24 cellular contexts compared by ENCODE assay signal in genomic region chr11:8822476-8822875, GRCh38.
A peak's percentile ranks its signal among the peaks of the same experiment; 100 is the strongest.
DNase-seq lines count a peak whose midpoint lies in the region; ATAC-seq, FAIRE-seq and TF ChIP-seq lines count a peak whose summit lies in the region.
"Had no signal": no experiment of that assay in that cellular context is flagged by ENCODE, and none has a peak within 500 bp of the region (broad histone marks: within the 10 kb centered on the region; RNA-seq: fewer than 3 reads in every experiment).

No MANE protein-coding gene starts in this region.

- H4K5ac ChIP-seq in H1 (ENCODE audit: insufficient read length, low read depth, low read length): no peak overlapping the region

- H3K4me3 Mint-ChIP-seq in activated CD4-positive, alpha-beta T cell treated with anti-CD3 and anti-CD28 coated beads, Interleukin-2, amount 10 ng/mL, durations not matched to agents 24 days and 14 days: no peak overlapping the region
- H3K4me3 Mint-ChIP-seq: CD4-positive, alpha-beta T cell had no signal

- 38% methylated on average over 6 of the region's 6 CpGs; no CpG with 5 or more reads in 1 of the 2 experiments for WGBS in H1 (ENCODE audit: extremely low coverage in 1 of 2, insufficient coverage in 1 of 2, insufficient read length in 1 of 2, insufficient replicate concordance in 2 of 2, low coverage in 1 of 2, low lambda C conversion rate in 2 of 2, missing lambda C conversion rate in 1 of 2), 2 experiments

- POLR2A ChIA-PET in H1 (lab: Charles Lee; ENCODE audit: partially characterized antibody): interaction anchor here (1.3 to 2.4 kb wide), 3 partner anchors 12 to 136 kb away, joined by 3 to 7 read pairs (median 4); a partner anchor contains a TSS

- CTCF ChIA-PET in H1 (lab: Charles Lee; ENCODE audit: partially characterized antibody): interaction anchor here (1.1 kb wide), 1 partner anchor 10 kb away, joined by 3 read pairs; no protein-coding TSS in a partner anchor

- no peak for TF ChIP-seq POLR2A in H1 (IDR thresholded peaks at IDR 0.05; ENCODE audit: control extremely low read depth in 1 of 2, low read depth in 2 of 2, low read length in 2 of 2)

- H2BK5ac ChIP-seq in H1 (ENCODE audit: low read depth, low read length): no peak overlapping the region

- peak overlapping the region; percentile 23; the same call in 1 of the 2 replicates for H3K4me3 ChIP-seq in HUES48 (ENCODE audit: low read depth, low read length)
- peak overlapping the region in 1 of 4 experiments; percentile 22; a peak in 1 of 8 replicates for H3K4me3 ChIP-seq in H1 (ENCODE audit: extremely low read depth in 1 of 4, insufficient read depth in 2 of 4, low read depth in 3 of 4, low read length in 4 of 4)
- H3K4me3 ChIP-seq: A549; BLaER1 treated with 17β-estradiol and CSF1 and Interleukin-3, amounts not matched to agents 10 nM and 100 nM; GM23248; MG63; PC-9; SJSA1 had no signal

- H3K79me2 ChIP-seq in H1 (ENCODE audit: control insufficient read depth in 1 of 2, insufficient read depth in 2 of 2, low read length in 2 of 2): no peaks in the 10 kb centered on the region

- no peak for TF ChIP-seq CTCF in H1 (IDR thresholded peaks at IDR 0.05; ENCODE audit: control extremely low read depth in 1 of 3, insufficient read depth in 1 of 3, low read depth in 1 of 3, low read length in 3 of 3)

- no peak for DNase-seq in H1 (ENCODE audit: low read depth in 1 of 2, low spot score in 2 of 2)
- peak; percentile 43 for DNase-seq in iPS-NIHi11 (ENCODE audit: low spot score)
- DNase-seq in activated CD4-positive, alpha-beta T cell treated with anti-CD3 and anti-CD28 coated beads, Interleukin-2, amount 10 ng/mL, durations not matched to agents 24 days and 14 days: no peak
- DNase-seq in stimulated activated CD4-positive, alpha-beta T cell treated with anti-CD3 and anti-CD28 coated beads, Interleukin-2, amount 100 ng/mL, for 24 hours: no peak
- DNase-seq in NCI-H1048 (lab: John Stamatoyannopoulos, UW): no peak
- DNase-seq: AML-193; CD4-positive, alpha-beta T cell; GM23248; KG1; MG63; NCI-H2029; NCI-H446 treated with DMSO at 0.1 percent for 48 hours; NCI-H82; PC-9; Right ventricle myocardium superior had no signal

- FAIRE-seq in H1 (lab: Jason Lieb, UNC): peak; percentile 95
- FAIRE-seq: A549, D721Med, GM18507, HTR-8/SVneo had no signal

- no peak overlapping the region for H3K27ac Mint-ChIP-seq in activated CD4-positive, alpha-beta T cell treated with anti-CD3 and anti-CD28 coated beads, Interleukin-2, amount 10 ng/mL, durations not matched to agents 24 days and 14 days
- H3K27ac Mint-ChIP-seq: CD4-positive, alpha-beta T cell had no signal

- peaks cover 34% of the 10 kb centered on the region for H3K4me1 ChIP-seq in HUES48 (ENCODE audit: control insufficient read depth, insufficient read depth, low read length)
- H3K4me1 ChIP-seq in H1 (replicated peaks in 1 of 4; ENCODE audit: control insufficient read depth in 3 of 4, insufficient read depth in 4 of 4, low read length in 3 of 4): peaks cover 0 to 12% (median 10%) of the 10 kb centered on the region in 4 experiments; a peak in 6 of 7 replicates

- no peak for TF ChIP-seq RAD21 in H1 (IDR thresholded peaks at IDR 0.05 in 1 of 2, conservative IDR thresholded peaks at IDR 0.05 in 1 of 2; ENCODE audit: low read depth in 2 of 2, low read length in 2 of 2)

- no peak overlapping the region for H2BK15ac ChIP-seq in H1 (ENCODE audit: low read length)

- no peak overlapping the region for H4K8ac ChIP-seq in H1 (ENCODE audit: extremely low read depth, insufficient read depth, low read length)

- intact Hi-C loops in activated CD4-positive, alpha-beta T cell treated with anti-CD3 and anti-CD28 coated beads, Interleukin-2, amount 10 ng/mL, durations not matched to agents 24 days and 14 days (cut with micrococcal nuclease): no loop called here

- H3K4me1 Mint-ChIP-seq in activated CD4-positive, alpha-beta T cell treated with anti-CD3 and anti-CD28 coated beads, Interleukin-2, amount 10 ng/mL, durations not matched to agents 24 days and 14 days: no peaks in the 10 kb centered on the region

- H4K20me1 ChIP-seq in H1 (replicated peaks in 1 of 2; ENCODE audit: control insufficient read depth in 1 of 2, insufficient read depth in 2 of 2, low read length in 2 of 2): no peaks in the 10 kb centered on the region
- H4K20me1 ChIP-seq: BLaER1 treated with 17β-estradiol and CSF1 and Interleukin-3, amounts not matched to agents 10 nM and 100 nM had no signal

- H3K36me3 ChIP-seq in HUES48 (ENCODE audit: control insufficient read depth, insufficient read depth, low read length) (no peaks in the 10 kb centered on the region), H1 (ENCODE audit: control insufficient read depth in 2 of 4, insufficient read depth in 4 of 4, low read length in 3 of 4) (no peaks in the 10 kb centered on the region)
- H3K36me3 ChIP-seq: BLaER1 treated with 17β-estradiol and CSF1 and Interleukin-3, amounts not matched to agents 10 nM and 100 nM; MG63; SJSA1 had no signal

- H3K23me2 ChIP-seq in H1 (ENCODE audit: low read depth, low read length): no peaks in the 10 kb centered on the region

- H3K9me3 Mint-ChIP-seq in activated CD4-positive, alpha-beta T cell treated with anti-CD3 and anti-CD28 coated beads, Interleukin-2, amount 10 ng/mL, durations not matched to agents 24 days and 14 days: no peaks in the 10 kb centered on the region
- H3K9me3 Mint-ChIP-seq: CD4-positive, alpha-beta T cell had no signal

- H4K91ac ChIP-seq in H1 (replicated peaks; ENCODE audit: insufficient read length, low read length): no peak overlapping the region

- no peak overlapping the region for H3K18ac ChIP-seq in H1 (ENCODE audit: extremely low read depth, low read length)

- no peak overlapping the region for H2BK120ac ChIP-seq in H1 (replicated peaks; ENCODE audit: low read depth, low read length)

- H2AK5ac ChIP-seq in H1 (ENCODE audit: low read depth, low read length): no peak overlapping the region

- H3K27me3 Mint-ChIP-seq in activated CD4-positive, alpha-beta T cell treated with anti-CD3 and anti-CD28 coated beads, Interleukin-2, amount 10 ng/mL, durations not matched to agents 24 days and 14 days: peaks cover 5% of the 10 kb centered on the region

- ATAC-seq in HG02840 (IDR thresholded peaks at IDR 0.05; ENCODE audit: low FRiP score, unreplicated experiment): no peak
- ATAC-seq: A549, HCT116 had no signal

- no peak for TF ChIP-seq EP300 in H1 (IDR thresholded peaks at IDR 0.05; ENCODE audit: borderline replicate concordance in 1 of 2, low read depth in 2 of 2, low read length in 2 of 2)

- no peak overlapping the region for H2AFZ ChIP-seq in H1 (ENCODE audit: low read length)
- H2AFZ ChIP-seq: GM23248, PC-9 had no signal

- H3K27me3 ChIP-seq in HUES48 (ENCODE audit: control insufficient read depth, insufficient read depth, low read length): no peaks in the 10 kb centered on the region
- H3K27me3 ChIP-seq in H1 (replicated peaks in 1 of 4; ENCODE audit: control insufficient read depth in 3 of 4, extremely low read depth in 1 of 4, insufficient read depth in 3 of 4, low read length in 3 of 4): no peaks in the 10 kb centered on the region
- H3K27me3 ChIP-seq: BLaER1 treated with 17β-estradiol and CSF1 and Interleukin-3, amounts not matched to agents 10 nM and 100 nM; MG63; SJSA1 had no signal

- no peak overlapping the region; the same call in 1 of the 2 replicates for H3K9ac ChIP-seq in HUES48 (ENCODE audit: low read depth, low read length)
- H3K9ac ChIP-seq in H1 (replicated peaks in 1 of 4; ENCODE audit: extremely low read depth in 1 of 4, low read depth in 3 of 4, low read length in 3 of 4): no peak overlapping the region
- H3K9ac ChIP-seq: BLaER1 treated with 17β-estradiol and CSF1 and Interleukin-3, amounts not matched to agents 10 nM and 100 nM; GM23248 had no signal

- no peak overlapping the region for H3K14ac ChIP-seq in H1 (ENCODE audit: insufficient read length)

- no peaks in the 10 kb centered on the region for H3K79me1 ChIP-seq in H1 (ENCODE audit: low read depth, low read length)

- no peaks in the 10 kb centered on the region for H3K36me3 Mint-ChIP-seq in activated CD4-positive, alpha-beta T cell treated with anti-CD3 and anti-CD28 coated beads, Interleukin-2, amount 10 ng/mL, durations not matched to agents 24 days and 14 days (ENCODE audit: low read depth)

- no peaks in the 10 kb centered on the region for H3K9me3 ChIP-seq in HUES48 (ENCODE audit: control insufficient read depth, insufficient read depth, low read length)
- no peaks in the 10 kb centered on the region for H3K9me3 ChIP-seq in H1 (ENCODE audit: insufficient read depth in 2 of 2, low read depth in 1 of 2, low read length in 1 of 2)
- H3K9me3 ChIP-seq: A549, SJSA1 had no signal

- H2BK12ac ChIP-seq in H1 (ENCODE audit: low read depth, low read length): no peak overlapping the region

- H3K27ac ChIP-seq in HUES48 (ENCODE audit: low read depth, low read length) (peak overlapping the region; percentile 80), H1 (ENCODE audit: low read depth, low read length) (0 out of 2 replicates have a peak overlapping the region, but pooled peaks have one; percentile 10)
- H3K27ac ChIP-seq: A549; BLaER1 treated with 17β-estradiol and CSF1 and Interleukin-3, amounts not matched to agents 10 nM and 100 nM; GM23248; PC-9; SJSA1 had no signal

- no peak overlapping the region for H2BK20ac ChIP-seq in H1 (ENCODE audit: low read length)

- H3K56ac ChIP-seq in H1 (replicated peaks; ENCODE audit: insufficient read length, low read depth, low read length): no peak overlapping the region

- H3K23ac ChIP-seq in H1 (ENCODE audit: insufficient read length): no peak overlapping the region

- peak overlapping the region; percentile 20 to 55; a peak in 3 of 4 replicates for H3K4me2 ChIP-seq in H1 (ENCODE audit: insufficient read depth in 1 of 2, low read depth in 2 of 2, low read length in 2 of 2)
- H3K4me2 ChIP-seq: A549; BLaER1 treated with 17β-estradiol and CSF1 and Interleukin-3, amounts not matched to agents 10 nM and 100 nM; PC-9 had no signal

- no peak overlapping the region for H3K4ac ChIP-seq in H1 (replicated peaks; ENCODE audit: insufficient read length, low read depth, low read length)

TF ChIP-seq in H1, 55 proteins besides CTCF, POLR2A, EP300 and RAD21 (continues in another document):
- TF ChIP-seq SAP30 (IDR thresholded peaks at IDR 0.05; ENCODE audit: insufficient read depth, insufficient replicate concordance, low read length) (no peak), TEAD4 (IDR thresholded peaks at IDR 0.05; ENCODE audit: low read depth, low read length) (peak; percentile 50; the same call in 1 of the 2 replicates), FOSL1 (IDR thresholded peaks at IDR 0.05; ENCODE audit: insufficient read depth, low read depth, low read length) (no peak), HDAC2 (IDR thresholded peaks at IDR 0.05; ENCODE audit: borderline replicate concordance in 1 of 2, low read depth in 2 of 2, low read length in 2 of 2) (0 out of 4 replicates have a peak, but pooled peaks of 1 of the 2 experiments have one; percentile 47), MAFK (IDR thresholded peaks at IDR 0.05; ENCODE audit: low read depth, low read length) (no peak), CEBPB (IDR thresholded peaks at IDR 0.05; ENCODE audit: low read depth, low read length) (no peak), GABPA (IDR thresholded peaks at IDR 0.05; ENCODE audit: borderline replicate concordance, insufficient read depth, low read length) (no peak), SP2 (IDR thresholded peaks at IDR 0.05; ENCODE audit: low read length) (no peak), JUND (IDR thresholded peaks at IDR 0.05; ENCODE audit: low read length) (no peak)
